ENCODE assay signal across 10 cellular contexts in the genomic region with DNA sequence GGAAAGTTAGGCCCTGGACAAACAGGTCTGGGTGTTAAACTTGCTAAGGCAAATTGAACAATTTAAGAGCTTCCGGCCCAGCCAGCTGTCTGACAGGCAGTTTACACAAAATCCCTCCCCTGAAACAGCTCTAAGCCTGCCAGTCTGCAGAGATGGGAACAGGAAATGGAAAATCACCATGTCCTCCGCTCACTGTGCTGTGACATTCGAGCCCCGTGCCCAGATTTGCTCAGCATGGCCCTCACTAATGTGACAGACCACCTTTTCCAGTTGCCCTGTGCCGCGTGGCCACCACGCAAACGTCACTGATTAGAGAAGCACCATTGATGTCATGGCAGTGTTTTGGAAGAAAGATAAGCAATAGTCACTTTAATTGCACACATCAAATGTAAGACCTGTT. TPM values are rescaled to one million over a fixed set of nuclear protein-coding genes. Genes with fewer than 3 reads are reported as not detected.
DNase-seq lines count a peak whose midpoint lies in the region; ATAC-seq, FAIRE-seq and TF ChIP-seq lines count a peak whose summit lies in the region.
"Had no signal": no experiment of that assay in that cellular context is flagged by ENCODE, and none has a peak within 500 bp of the region (broad histone marks: within the 10 kb centered on the region; RNA-seq: fewer than 3 reads in every experiment).

No MANE protein-coding gene starts in this region.

- in situ Hi-C loops in GM23248 (cut with MboI): no loop called here

- ATAC-seq in GM19463 (IDR thresholded peaks at IDR 0.05; ENCODE audit: unreplicated experiment) (peak; percentile 63), PC-3 (peak; percentile 37), HG03095 (IDR thresholded peaks at IDR 0.05; ENCODE audit: unreplicated experiment) (no peak)

- H3K4me2 ChIP-seq in PC-3 (ENCODE audit: low read length) (no peak overlapping the region), GM23248 (ENCODE audit: unreplicated experiment) (no peak overlapping the region)
- H3K4me2 ChIP-seq: KMS-11 had no signal

- DNase-seq in A673 (ENCODE audit: low spot score): peak; percentile 95
- DNase-seq in PC-3: no peak
- DNase-seq in immature natural killer cell: peak; percentile 44 to 61 (median 55)
- no peak for DNase-seq in GM23248
- no peak for DNase-seq in activated effector memory CD4-positive, alpha-beta T cell treated with Interleukin-2 at 50 U/mL for 16 hours
- DNase-seq in HTR-8/SVneo (ENCODE audit: insufficient read length, low spot score): no peak
- DNase-seq: pancreas had no signal

- peak overlapping the region; percentile 72 to 84 (median 77) for H3K4me3 Mint-ChIP-seq in immature natural killer cell

- H3K27ac ChIP-seq in A673 (ENCODE audit: low read depth, low read length, poor library complexity, severe bottlenecking) (peak overlapping the region; percentile 92), PC-3 (ENCODE audit: low read length) (no peak overlapping the region), GM23248 (no peak overlapping the region)
- H3K27ac ChIP-seq: KMS-11, pancreas had no signal

- H2AFZ ChIP-seq in PC-3 (ENCODE audit: low read length) (no peak overlapping the region), GM23248 (no peak overlapping the region)

- H3K36me3 ChIP-seq in A673 (ENCODE audit: insufficient read depth, low read length, poor library complexity, severe bottlenecking): no peaks in the 10 kb centered on the region
- H3K36me3 ChIP-seq in PC-3 (ENCODE audit: low read depth, low read length): no peaks in the 10 kb centered on the region
- no peaks in the 10 kb centered on the region for H3K36me3 ChIP-seq in GM23248 (ENCODE audit: low read depth)
- H3K36me3 ChIP-seq: pancreas had no signal

- CTCF ChIA-PET in A673 (lab: Charles Lee): no interaction called here
- CTCF ChIA-PET in PC-3 (lab: Charles Lee): no interaction called here

- H3K9ac ChIP-seq in PC-3 (ENCODE audit: low read length): no peak overlapping the region
- H3K9ac ChIP-seq in GM23248: no peak overlapping the region
- H3K9ac ChIP-seq: KMS-11 had no signal

- H3K4me3 ChIP-seq in A673 (ENCODE audit: low read depth, low read length, poor library complexity, severe bottlenecking) (peak overlapping the region; percentile 8), PC-3 (ENCODE audit: low read length) (no peak overlapping the region), GM23248 (no peak overlapping the region)
- H3K4me3 ChIP-seq: pancreas had no signal

- H3K4me1 ChIP-seq in A673 (ENCODE audit: insufficient read depth, low read length, poor library complexity, severe bottlenecking) (peaks cover 51% of the 10 kb centered on the region), PC-3 (ENCODE audit: insufficient read depth, low read length) (no peaks in the 10 kb centered on the region), GM23248 (ENCODE audit: insufficient read depth) (no peaks in the 10 kb centered on the region)

- peaks cover 3 to 8% (median 7%) of the 10 kb centered on the region in 3 donors for H3K36me3 Mint-ChIP-seq in immature natural killer cell

- no peaks in the 10 kb centered on the region for H3K9me3 Mint-ChIP-seq in immature natural killer cell

- peaks cover 0 to 3% (median 2%) of the 10 kb centered on the region in 3 donors for H3K27me3 Mint-ChIP-seq in immature natural killer cell (ENCODE audit: low read depth in 3 of 3)

- FAIRE-seq in HTR-8/SVneo (lab: Jason Lieb, UNC): no peak
- FAIRE-seq: pancreas had no signal

- BruUV-seq in A673 (replicated peaks; lab: Mats Ljungman, UMichigan) (no TSS peak), PC-3 (replicated peaks; lab: Mats Ljungman, UMichigan) (no TSS peak)

- H3K4me1 Mint-ChIP-seq in immature natural killer cell: peaks cover 75 to 85% of the 10 kb centered on the region in 2 donors

- H4K20me1 ChIP-seq in PC-3 (ENCODE audit: low read length) (no peaks in the 10 kb centered on the region), GM23248 (ENCODE audit: insufficient read depth) (no peaks in the 10 kb centered on the region)

- 68 to 79% methylated on average over 8 of the region's 8 CpGs for WGBS in GM23248 (ENCODE audit: low coverage in 1 of 2, low lambda C conversion rate in 2 of 2, missing lambda C conversion rate in 2 of 2), 2 experiments

- POLR2A ChIA-PET in A673 (lab: Charles Lee; ENCODE audit: low non-redundant PET) (interaction anchor here (0.9 kb wide), 1 partner anchor 9 kb away, joined by 3 read pairs; no protein-coding TSS in a partner anchor), PC-3 (lab: Charles Lee; ENCODE audit: unreplicated experiment) (interaction anchor here (0.6 kb wide), 1 partner anchor 151 kb away, joined by 3 read pairs; no protein-coding TSS in a partner anchor)

- no peaks in the 10 kb centered on the region for H3K79me2 ChIP-seq in PC-3 (ENCODE audit: low read length)
- no peaks in the 10 kb centered on the region for H3K79me2 ChIP-seq in GM23248 (ENCODE audit: insufficient read depth)

- H3K9me2 ChIP-seq in PC-3 (replicated peaks; ENCODE audit: low read length) (no peaks in the 10 kb centered on the region), GM23248 (ENCODE audit: insufficient read depth) (no peaks in the 10 kb centered on the region)

- peak overlapping the region; percentile 7 to 97 (median 89) for H3K27ac Mint-ChIP-seq in immature natural killer cell

- no peak for TF ChIP-seq CTCF in A673 (conservative IDR thresholded peaks at IDR 0.05; ENCODE audit: low read depth, low read length)
- TF ChIP-seq CTCF in PC-3 (conservative IDR thresholded peaks at IDR 0.05; ENCODE audit: low read depth, low read length): no peak

- no peaks in the 10 kb centered on the region for H3K27me3 ChIP-seq in A673 (replicated peaks; ENCODE audit: insufficient read depth, low read depth, low read length, poor library complexity)
- no peaks in the 10 kb centered on the region for H3K27me3 ChIP-seq in PC-3 (ENCODE audit: low read length)
- no peaks in the 10 kb centered on the region; the same call in 1 of the 2 replicates for H3K27me3 ChIP-seq in GM23248 (replicated peaks; ENCODE audit: insufficient read depth)
- H3K27me3 ChIP-seq: pancreas had no signal

- no peaks in the 10 kb centered on the region for H3K9me3 ChIP-seq in A673 (ENCODE audit: low read depth, low read length, poor library complexity, severe bottlenecking)
- H3K9me3 ChIP-seq in PC-3 (ENCODE audit: low read length): no peaks in the 10 kb centered on the region
- H3K9me3 ChIP-seq in GM23248 (ENCODE audit: low read depth): no peaks in the 10 kb centered on the region
- H3K9me3 ChIP-seq: pancreas had no signal

- intact Hi-C loops in A673 (cut with micrococcal nuclease; ENCODE audit: unreplicated experiment): no loop called here
- intact Hi-C loops in PC-3 (cut with micrococcal nuclease): loop anchor here (2.0 kb wide), 1 partner anchor 73 kb away; no protein-coding TSS in a partner anchor

- H3F3A ChIP-seq in PC-3 (ENCODE audit: low read length, unreplicated experiment) (no peaks in the 10 kb centered on the region), GM23248 (ENCODE audit: insufficient read depth) (no peaks in the 10 kb centered on the region)

RNA-seq across cellular contexts. Expression of gene CCNJL, which starts 41.0 kb away (rescaled TPM):
- total RNA-seq in A673 (2021) (7.6 and 11.9 TPM in 2 replicates), PC-3 (2014; rRNA removed) (7.7 and 9.3 TPM in 2 replicates)
- polyA plus RNA-seq in immature natural killer cell (10 to 100 TPM; 16.3 to 29.7 (median 26.7) TPM), GM23248 (2016; fragmentation: Nextera tagmentation; extraction: Ambion mirVana) (0.06 TPM in 1 of 2 replicates, not detected in the other)
- 0.43 TPM in 1 of 2 replicates, not detected in the other for total RNA-seq in GM23248 (2014; rRNA removed; shearing (Covaris generic))

RNA-seq across cellular contexts. Expression of gene FABP6, which starts 42.1 kb away (rescaled TPM):
- total RNA-seq in A673 (2021) (0.52 and 0.83 TPM in 2 replicates), PC-3 (2014; rRNA removed) (2.0 TPM in 1 of 2 replicates, not detected in the other)
- polyA plus RNA-seq in immature natural killer cell (not detected), GM23248 (2016; fragmentation: Nextera tagmentation; extraction: Ambion mirVana) (not detected in 2 replicates)
- total RNA-seq in GM23248 (2014; rRNA removed; shearing (Covaris generic)): not detected in 2 replicates
- total RNA-seq: pancreas had no signal
- polyA plus RNA-seq: pancreas had no signal

Comparison
In these comparisons a context has a peak if more than half of its experiments do, and no peak if none do; other contexts are left out.
1. DNase-seq: peak in A673 (single experiment) and immature natural killer cell (3 of 3); none in PC-3 (single experiment), GM23248 (single experiment), activated effector memory CD4-positive, alpha-beta T cell treated with Interleukin-2 at 50 U/mL for 16 hours (single experiment) and HTR-8/SVneo (single experiment).